ENCODE assay signal across 16 cellular contexts in the genomic region with DNA sequence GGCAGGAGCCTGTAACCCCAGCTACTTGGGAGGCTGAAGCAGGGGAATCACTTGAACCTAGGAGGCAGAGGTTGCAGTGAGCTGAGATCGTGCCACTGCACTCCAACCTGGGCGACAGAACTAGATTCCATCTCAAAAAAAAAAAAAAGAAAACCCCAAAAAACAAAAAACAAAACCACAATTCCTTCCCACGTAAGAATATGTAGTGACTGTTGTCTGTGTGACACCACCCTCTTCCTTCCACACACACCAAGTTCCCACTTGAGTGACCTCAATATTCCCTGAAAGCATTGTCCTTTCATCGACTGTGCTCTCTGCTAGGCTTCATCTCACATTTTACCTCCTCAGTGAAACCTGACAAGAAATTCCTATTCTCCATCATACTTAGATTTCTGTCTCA.
"Had no signal": no experiment of that assay in that cellular context is flagged by ENCODE, and none has a peak within 500 bp of the region (broad histone marks: within the 10 kb centered on the region; RNA-seq: fewer than 3 reads in every experiment).

No MANE protein-coding gene starts in this region.

- H3K4me3 Mint-ChIP-seq: natural killer cell treated with Interleukin-12 subunit alpha and Interleukin-12 subunit beta and Interleukin-15 and Interleukin-18, amount 100 ng/mL, for 72 hours had no signal

- H3K27me3 ChIP-seq: dorsolateral prefrontal cortex, hepatocyte, pancreas, testis, tibial nerve had no signal

- H3K4me1 ChIP-seq: pancreas, testis had no signal

- H3K27ac Mint-ChIP-seq: natural killer cell treated with Interleukin-12 subunit alpha and Interleukin-12 subunit beta and Interleukin-15 and Interleukin-18, amount 100 ng/mL, for 72 hours; progenitor cell of endocrine pancreas had no signal

- H3K36me3 Mint-ChIP-seq: natural killer cell treated with Interleukin-12 subunit alpha and Interleukin-12 subunit beta and Interleukin-15 and Interleukin-18, amount 100 ng/mL, for 72 hours had no signal

- H3K36me3 ChIP-seq: pancreas, tibial nerve had no signal

- DNase-seq: cortex of kidney; effector CD8-positive, alpha-beta T cell; kidney; left cardiac atrium; left ventricle myocardium superior; pancreas; right cardiac atrium; stimulated activated naive CD4-positive, alpha-beta T cell treated with Interleukin-2 at 50 U/mL for 16 hours had no signal

- H3K27me3 Mint-ChIP-seq: progenitor cell of endocrine pancreas had no signal

- H3K4me2 ChIP-seq: hepatocyte had no signal

- H3K9me3 Mint-ChIP-seq: natural killer cell treated with Interleukin-12 subunit alpha and Interleukin-12 subunit beta and Interleukin-15 and Interleukin-18, amount 100 ng/mL, for 72 hours had no signal

- H3K4me3 ChIP-seq: dorsolateral prefrontal cortex, hepatocyte, lung, pancreas, testis, tibial nerve had no signal

- H2AFZ ChIP-seq: hepatocyte had no signal

- FAIRE-seq: pancreas, small intestine had no signal

- H3K9me3 ChIP-seq: pancreas, testis, tibial nerve had no signal

- H3K79me2 ChIP-seq: hepatocyte had no signal

- H3K27ac ChIP-seq: dorsolateral prefrontal cortex, hepatocyte, pancreas, testis, tibial nerve had no signal
